ENCODE assay signal across 3 cellular contexts in the genomic region with DNA sequence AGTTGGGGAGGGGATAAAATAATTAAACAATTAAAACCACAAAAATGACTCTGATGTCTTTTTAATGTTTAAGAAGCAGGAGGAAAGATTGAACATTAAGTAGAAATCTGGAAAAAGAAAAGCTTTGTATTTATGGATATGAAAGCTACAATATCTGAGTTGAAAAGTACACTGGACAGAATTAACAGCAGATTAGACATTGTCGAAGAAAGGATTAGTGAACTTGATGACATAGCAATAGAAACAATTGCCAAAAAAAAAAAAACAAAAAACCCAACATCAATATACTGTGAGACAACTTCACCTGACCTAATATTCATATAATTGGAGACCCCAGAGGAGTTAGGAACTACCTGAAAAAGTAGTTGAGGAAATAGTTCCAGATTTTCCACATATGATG.
A peak's percentile ranks its signal among the peaks of the same experiment; 100 is the strongest.
TF ChIP-seq lines count a peak whose summit lies in the region.

No MANE protein-coding gene starts in this region.

TF ChIP-seq in SK-N-SH treated with all-trans-retinoic acid at 6 μM for 48 hours, 23 proteins besides CTCF, POLR2A, EP300 and RAD21:
- TF ChIP-seq ZNF8 (CRISPR knock-in tag; IDR thresholded peaks at IDR 0.05) (no peak), ZFP30 (CRISPR knock-in tag; IDR thresholded peaks at IDR 0.05) (peak; percentile 95), PPARA (CRISPR knock-in tag; IDR thresholded peaks at IDR 0.05; ENCODE audit: borderline replicate concordance) (no peak)

TF ChIP-seq in SK-N-SH, 30 proteins besides CTCF, POLR2A, EP300 and RAD21:
- TF ChIP-seq, protein P1, sequence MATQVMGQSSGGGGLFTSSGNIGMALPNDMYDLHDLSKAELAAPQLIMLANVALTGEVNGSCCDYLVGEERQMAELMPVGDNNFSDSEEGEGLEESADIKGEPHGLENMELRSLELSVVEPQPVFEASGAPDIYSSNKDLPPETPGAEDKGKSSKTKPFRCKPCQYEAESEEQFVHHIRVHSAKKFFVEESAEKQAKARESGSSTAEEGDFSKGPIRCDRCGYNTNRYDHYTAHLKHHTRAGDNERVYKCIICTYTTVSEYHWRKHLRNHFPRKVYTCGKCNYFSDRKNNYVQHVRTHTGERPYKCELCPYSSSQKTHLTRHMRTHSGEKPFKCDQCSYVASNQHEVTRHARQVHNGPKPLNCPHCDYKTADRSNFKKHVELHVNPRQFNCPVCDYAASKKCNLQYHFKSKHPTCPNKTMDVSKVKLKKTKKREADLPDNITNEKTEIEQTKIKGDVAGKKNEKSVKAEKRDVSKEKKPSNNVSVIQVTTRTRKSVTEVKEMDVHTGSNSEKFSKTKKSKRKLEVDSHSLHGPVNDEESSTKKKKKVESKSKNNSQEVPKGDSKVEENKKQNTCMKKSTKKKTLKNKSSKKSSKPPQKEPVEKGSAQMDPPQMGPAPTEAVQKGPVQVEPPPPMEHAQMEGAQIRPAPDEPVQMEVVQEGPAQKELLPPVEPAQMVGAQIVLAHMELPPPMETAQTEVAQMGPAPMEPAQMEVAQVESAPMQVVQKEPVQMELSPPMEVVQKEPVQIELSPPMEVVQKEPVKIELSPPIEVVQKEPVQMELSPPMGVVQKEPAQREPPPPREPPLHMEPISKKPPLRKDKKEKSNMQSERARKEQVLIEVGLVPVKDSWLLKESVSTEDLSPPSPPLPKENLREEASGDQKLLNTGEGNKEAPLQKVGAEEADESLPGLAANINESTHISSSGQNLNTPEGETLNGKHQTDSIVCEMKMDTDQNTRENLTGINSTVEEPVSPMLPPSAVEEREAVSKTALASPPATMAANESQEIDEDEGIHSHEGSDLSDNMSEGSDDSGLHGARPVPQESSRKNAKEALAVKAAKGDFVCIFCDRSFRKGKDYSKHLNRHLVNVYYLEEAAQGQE (IDR thresholded peaks at IDR 0.05; ENCODE audit: low read depth, low read length): no peak
- TF ChIP-seq YY1 (IDR thresholded peaks at IDR 0.05; ENCODE audit: low read depth) (no peak), NRF1 (IDR thresholded peaks at IDR 0.05; ENCODE audit: low read depth, low read length) (no peak), TEAD4 (IDR thresholded peaks at IDR 0.05; ENCODE audit: borderline replicate concordance, insufficient read depth) (no peak), SIN3A (IDR thresholded peaks at IDR 0.05; ENCODE audit: borderline replicate concordance, low read depth, low read length) (no peak), RXRA (IDR thresholded peaks at IDR 0.05; ENCODE audit: borderline replicate concordance, low read depth) (no peak), ELF1 (IDR thresholded peaks at IDR 0.05) (no peak), FOXM1 (IDR thresholded peaks at IDR 0.05; ENCODE audit: low read depth) (no peak), SMC3 (IDR thresholded peaks at IDR 0.05; ENCODE audit: low read depth, low read length) (no peak)
- TF ChIP-seq, protein P2, sequence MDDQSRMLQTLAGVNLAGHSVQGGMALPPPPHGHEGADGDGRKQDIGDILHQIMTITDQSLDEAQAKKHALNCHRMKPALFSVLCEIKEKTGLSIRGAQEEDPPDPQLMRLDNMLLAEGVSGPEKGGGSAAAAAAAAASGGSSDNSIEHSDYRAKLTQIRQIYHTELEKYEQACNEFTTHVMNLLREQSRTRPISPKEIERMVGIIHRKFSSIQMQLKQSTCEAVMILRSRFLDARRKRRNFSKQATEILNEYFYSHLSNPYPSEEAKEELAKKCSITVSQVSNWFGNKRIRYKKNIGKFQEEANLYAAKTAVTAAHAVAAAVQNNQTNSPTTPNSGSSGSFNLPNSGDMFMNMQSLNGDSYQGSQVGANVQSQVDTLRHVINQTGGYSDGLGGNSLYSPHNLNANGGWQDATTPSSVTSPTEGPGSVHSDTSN (IDR thresholded peaks at IDR 0.05): no peak
- TF ChIP-seq, protein P3, sequence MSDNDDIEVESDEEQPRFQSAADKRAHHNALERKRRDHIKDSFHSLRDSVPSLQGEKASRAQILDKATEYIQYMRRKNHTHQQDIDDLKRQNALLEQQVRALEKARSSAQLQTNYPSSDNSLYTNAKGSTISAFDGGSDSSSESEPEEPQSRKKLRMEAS (IDR thresholded peaks at IDR 0.05; ENCODE audit: low read depth): no peak
- TF ChIP-seq, protein P4, sequence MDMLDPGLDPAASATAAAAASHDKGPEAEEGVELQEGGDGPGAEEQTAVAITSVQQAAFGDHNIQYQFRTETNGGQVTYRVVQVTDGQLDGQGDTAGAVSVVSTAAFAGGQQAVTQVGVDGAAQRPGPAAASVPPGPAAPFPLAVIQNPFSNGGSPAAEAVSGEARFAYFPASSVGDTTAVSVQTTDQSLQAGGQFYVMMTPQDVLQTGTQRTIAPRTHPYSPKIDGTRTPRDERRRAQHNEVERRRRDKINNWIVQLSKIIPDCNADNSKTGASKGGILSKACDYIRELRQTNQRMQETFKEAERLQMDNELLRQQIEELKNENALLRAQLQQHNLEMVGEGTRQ (IDR thresholded peaks at IDR 0.05; ENCODE audit: borderline replicate concordance, low read depth, low read length): no peak
TF ChIP-seq in SK-N-SH: peak in this region for 0.

TF ChIP-seq in GM12878, 131 proteins besides CTCF, POLR2A, EP300 and RAD21:
- TF ChIP-seq KAT2A (conservative IDR thresholded peaks at IDR 0.05; ENCODE audit: control insufficient read depth, low read depth, low read length): no peak
- TF ChIP-seq RFX5 (IDR thresholded peaks at IDR 0.05; ENCODE audit: low read depth, low read length): no peak
